ENCODE assay signal across 20 cellular contexts in genomic region chr4:59727745-59728144, GRCh38.
"Had no signal": no experiment of that assay in that cellular context is flagged by ENCODE, and none has a peak within 500 bp of the region (broad histone marks: within the 10 kb centered on the region; RNA-seq: fewer than 3 reads in every experiment).

No MANE protein-coding gene starts in this region.

- H3K9me3 ChIP-seq: SK-N-SH had no signal

- FAIRE-seq: HTR-8/SVneo had no signal

- H3K9ac ChIP-seq: KMS-11, SK-N-SH had no signal

- H3K27ac ChIP-seq: HL-60, KMS-11 had no signal

- H3K4me2 ChIP-seq: KMS-11, SK-N-SH had no signal

- DNase-seq: Kasumi-1, MM.1S, NCI-H1092 treated with DMSO at 0.1 percent for 48 hours, NCI-H1436, NCI-H187, NCI-H2029, NCI-H2081 treated with DMSO at 0.1 percent for 48 hours, NCI-H2171, NCI-H446, NCI-H510A, NCI-H524 treated with DMSO at 0.1 percent for 48 hours, NCI-H69, NCI-H774, RPMI8226, SHP77, SK-N-SH, SW 1271 had no signal
